In genomic region chr5:137347865-137348264, GRCh38 we compare ENCODE assay signal across 34 cellular contexts.
"Had no signal": no experiment of that assay in that cellular context is flagged by ENCODE, and none has a peak within 500 bp of the region (broad histone marks: within the 10 kb centered on the region; RNA-seq: fewer than 3 reads in every experiment).

No MANE protein-coding gene starts in this region.

- ATAC-seq: activated CD4-positive, CD25-positive, alpha-beta regulatory T cell treated with anti-CD3 and anti-CD28 coated beads, Interleukin-2, amount 50 U/mL, for 24 hours; activated CD8-positive, alpha-beta T cell treated with anti-CD3 and anti-CD28 coated beads for 36 hours; activated T-cell treated with anti-CD3 and anti-CD28 coated beads, Interleukin-2, amount 50 U/mL, for 4 hours; activated T-helper 17 cell treated with anti-CD3 and anti-CD28 coated beads, Interleukin-2, amount 50 U/mL, for 72 hours; esophagus mucosa; T-helper 17 cell had no signal

- H3K27ac ChIP-seq: brain microvascular endothelial cell, WERI-Rb-1 had no signal

- H3K36me3 ChIP-seq: brain microvascular endothelial cell, WERI-Rb-1 had no signal

- DNase-seq: activated B cell treated with CpG ODN at 0.5 μM for 24 hours; activated CD4-positive, alpha-beta T cell treated with anti-CD3 and anti-CD28 coated beads for 48 hours; activated CD4-positive, alpha-beta T cell treated with anti-CD3 and anti-CD28 coated beads, Interleukin-2, amount 50 U/mL, for 1 hour; activated CD4-positive, alpha-beta T cell treated with anti-CD3 and anti-CD28 coated beads, Interleukin-2, amount 50 U/mL, for 48 hours; activated CD8-positive, alpha-beta memory T cell treated with anti-CD3 and anti-CD28 coated beads for 24 hours; activated CD8-positive, alpha-beta T cell treated with anti-CD3 and anti-CD28 coated beads for 36 hours; activated effector memory CD4-positive, alpha-beta T cell treated with Interleukin-2 at 50 U/mL for 16 hours; activated gamma-delta T cell treated with Interleukin-2 at 50 U/mL for 16 hours; activated naive CD4-positive, alpha-beta T cell treated with anti-CD3 and anti-CD28 coated beads, Interleukin-2, amount 50 U/mL, for 16 hours; activated naive CD4-positive, alpha-beta T cell treated with Interleukin-2 at 50 U/mL for 16 hours; activated T-cell treated with anti-CD3 and anti-CD28 coated beads, Interleukin-2, amount 50 U/mL, for 4 hours; amniotic stem cell; anterior cingulate cortex; brain microvascular endothelial cell; caudate nucleus; cortex of kidney; dermis blood vessel endothelial cell; effector CD8-positive, alpha-beta T cell; foreskin fibroblast; T-helper 1 cell; T-helper 17 cell; T1000; WERI-Rb-1 had no signal

- H3K4me3 Mint-ChIP-seq: activated B cell treated with CpG ODN at 0.5 μM for 24 hours; activated CD8-positive, alpha-beta T cell treated with anti-CD3 and anti-CD28 coated beads for 36 hours; activated naive CD8-positive, alpha-beta T cell; activated T-cell treated with anti-CD3 and anti-CD28 coated beads, Interleukin-2, amount 50 U/mL, for 4 hours; activated T-helper 17 cell treated with anti-CD3 and anti-CD28 coated beads, Interleukin-2, amount 50 U/mL, for 72 hours; T-helper 17 cell; T-helper 2 cell treated with Interferon-gamma antibody and Interleukin-4, amounts not matched to agents 5 μg/mL and 100 μg/mL, for 36 hours had no signal

- H3K9me3 Mint-ChIP-seq: activated B cell treated with CpG ODN at 0.5 μM for 24 hours; activated CD8-positive, alpha-beta T cell treated with anti-CD3 and anti-CD28 coated beads for 36 hours; activated T-cell treated with anti-CD3 and anti-CD28 coated beads, Interleukin-2, amount 50 U/mL, for 4 hours; activated T-helper 17 cell treated with anti-CD3 and anti-CD28 coated beads, Interleukin-2, amount 50 U/mL, for 72 hours; T-helper 2 cell treated with Interferon-gamma antibody and Interleukin-4, amounts not matched to agents 5 μg/mL and 100 μg/mL, for 36 hours had no signal

- H3K27ac Mint-ChIP-seq: activated B cell treated with CpG ODN at 0.5 μM for 24 hours; activated CD8-positive, alpha-beta T cell treated with anti-CD3 and anti-CD28 coated beads for 36 hours; activated naive CD8-positive, alpha-beta T cell; activated T-helper 17 cell treated with anti-CD3 and anti-CD28 coated beads, Interleukin-2, amount 50 U/mL, for 72 hours; T-helper 17 cell; T-helper 2 cell treated with Interferon-gamma antibody and Interleukin-4, amounts not matched to agents 5 μg/mL and 100 μg/mL, for 36 hours had no signal

- FAIRE-seq: astrocyte, bronchial epithelial cell, colon, endometrium, endothelial cell of umbilical vein, frontal cortex had no signal

- H3K27me3 ChIP-seq: brain microvascular endothelial cell had no signal

- H3K4me1 Mint-ChIP-seq: activated B cell treated with CpG ODN at 0.5 μM for 24 hours; activated T-helper 17 cell treated with anti-CD3 and anti-CD28 coated beads, Interleukin-2, amount 50 U/mL, for 72 hours; T-helper 17 cell had no signal

- H3K36me3 Mint-ChIP-seq: activated naive CD8-positive, alpha-beta T cell had no signal

- H3K27me3 Mint-ChIP-seq: activated B cell treated with CpG ODN at 0.5 μM for 24 hours; activated CD8-positive, alpha-beta T cell treated with anti-CD3 and anti-CD28 coated beads for 36 hours had no signal
